21 cellular contexts compared by ENCODE assay signal in the genomic region with DNA sequence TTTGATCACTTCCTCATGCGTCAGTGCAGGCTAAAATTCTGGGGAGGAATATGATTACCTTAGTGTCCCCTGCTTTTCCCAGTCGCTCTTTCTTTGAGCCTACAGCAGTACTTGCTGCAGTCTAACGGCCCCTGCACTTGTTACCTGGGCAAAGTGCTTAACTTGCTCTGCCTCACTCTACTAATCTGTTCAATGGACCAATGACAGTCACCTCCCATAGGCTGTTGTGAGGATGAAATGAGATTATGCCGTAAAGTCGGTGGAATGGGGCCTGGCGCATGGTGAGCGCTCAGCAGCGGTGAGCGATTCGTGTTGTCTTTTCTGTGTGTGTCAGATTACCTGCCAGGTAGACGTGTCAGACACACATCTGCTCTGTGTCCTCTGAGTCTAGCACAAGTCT. TPM values are rescaled to one million over a fixed set of nuclear protein-coding genes. Genes with fewer than 3 reads are reported as not detected.
"Had no signal": no experiment of that assay in that cellular context is flagged by ENCODE, and none has a peak within 500 bp of the region (broad histone marks: within the 10 kb centered on the region; RNA-seq: fewer than 3 reads in every experiment).

No MANE protein-coding gene starts in this region.

- H3K4me1 Mint-ChIP-seq: activated CD4-positive, alpha-beta T cell treated with anti-CD3 and anti-CD28 coated beads for 36 hours; memory B cell; stimulated activated naive B cell treated with anti-CD40 and anti-IgM and Interleukin-4, amounts not matched to agents 10 μg/mL and 1 μg/mL and 100 μg/mL, for 72 hours had no signal

- H3K9me3 ChIP-seq: gastrocnemius medialis, left lung, tibial artery had no signal

- H3K4me3 Mint-ChIP-seq: activated CD4-positive, alpha-beta memory T cell treated with anti-CD3 and anti-CD28 coated beads for 36 hours; activated CD4-positive, alpha-beta T cell treated with anti-CD3 and anti-CD28 coated beads for 36 hours; activated naive CD8-positive, alpha-beta T cell; activated T-helper 1 cell treated with anti-CD3 and anti-CD28 coated beads, Interleukin-12 subunit alpha, Interleukin-12 subunit beta, Interleukin-2, Interleukin-4 antibody, amounts not matched to agents 30 ng/mL and 10 ng/mL and 1 ng/mL, durations not matched to agents 14 hours and 24 hours and 36 hours; brain; endodermal cell; memory B cell; naive thymus-derived CD4-positive, alpha-beta T cell; stimulated activated naive B cell treated with anti-CD40 and anti-IgM and Interleukin-4, amounts not matched to agents 10 μg/mL and 1 μg/mL and 100 μg/mL, for 72 hours; T-helper 2 cell treated with Interferon-gamma antibody and Interleukin-4, amounts not matched to agents 5 μg/mL and 100 μg/mL, for 36 hours; WTC11 had no signal

- H2AFZ ChIP-seq: parathyroid adenoma had no signal

- H3K36me3 Mint-ChIP-seq: activated CD4-positive, alpha-beta memory T cell treated with anti-CD3 and anti-CD28 coated beads for 36 hours; activated naive CD8-positive, alpha-beta T cell; brain; memory B cell; naive thymus-derived CD4-positive, alpha-beta T cell; stimulated activated naive B cell treated with anti-CD40 and anti-IgM and Interleukin-4, amounts not matched to agents 10 μg/mL and 1 μg/mL and 100 μg/mL, for 72 hours; WTC11 had no signal

- H3K36me3 ChIP-seq: gastrocnemius medialis, left lung had no signal

- H3K79me2 ChIP-seq: parathyroid adenoma had no signal

- H3K4me3 ChIP-seq: dorsolateral prefrontal cortex, gastrocnemius medialis, left lung, tibial artery had no signal

- H3K27me3 ChIP-seq: dorsolateral prefrontal cortex, gastrocnemius medialis, left lung, tibial artery had no signal

- DNase-seq: activated CD4-positive, alpha-beta memory T cell treated with anti-CD3 and anti-CD28 coated beads for 36 hours; activated CD4-positive, alpha-beta T cell treated with anti-CD3 and anti-CD28 coated beads for 36 hours; activated gamma-delta T cell treated with Interleukin-2 at 50 U/mL for 16 hours; activated T-cell treated with anti-CD3 and anti-CD28 coated beads for 4 hours; amygdala; caudate nucleus; dorsolateral prefrontal cortex; endodermal cell; gastrocnemius medialis; head of caudate nucleus; left lung; naive thymus-derived CD4-positive, alpha-beta T cell; stimulated activated naive B cell treated with anti-CD40 and anti-IgM and Interleukin-4, amounts not matched to agents 10 μg/mL and 1 μg/mL and 100 μg/mL, for 72 hours; tibial artery had no signal

- H3K9me3 Mint-ChIP-seq: activated CD4-positive, alpha-beta memory T cell treated with anti-CD3 and anti-CD28 coated beads for 36 hours; activated T-helper 1 cell treated with anti-CD3 and anti-CD28 coated beads, Interleukin-12 subunit alpha, Interleukin-12 subunit beta, Interleukin-2, Interleukin-4 antibody, amounts not matched to agents 30 ng/mL and 10 ng/mL and 1 ng/mL, durations not matched to agents 14 hours and 24 hours and 36 hours; brain; endodermal cell; memory B cell; naive thymus-derived CD4-positive, alpha-beta T cell; stimulated activated naive B cell treated with anti-CD40 and anti-IgM and Interleukin-4, amounts not matched to agents 10 μg/mL and 1 μg/mL and 100 μg/mL, for 72 hours; T-helper 2 cell treated with Interferon-gamma antibody and Interleukin-4, amounts not matched to agents 5 μg/mL and 100 μg/mL, for 36 hours; WTC11 had no signal

- H3K27ac ChIP-seq: dorsolateral prefrontal cortex, parathyroid adenoma had no signal

- H3K27ac Mint-ChIP-seq: activated CD4-positive, alpha-beta memory T cell treated with anti-CD3 and anti-CD28 coated beads for 36 hours; activated CD4-positive, alpha-beta T cell treated with anti-CD3 and anti-CD28 coated beads for 36 hours; activated naive CD8-positive, alpha-beta T cell; activated T-helper 1 cell treated with anti-CD3 and anti-CD28 coated beads, Interleukin-12 subunit alpha, Interleukin-12 subunit beta, Interleukin-2, Interleukin-4 antibody, amounts not matched to agents 30 ng/mL and 10 ng/mL and 1 ng/mL, durations not matched to agents 14 hours and 24 hours and 36 hours; endodermal cell; memory B cell; naive thymus-derived CD4-positive, alpha-beta T cell; stimulated activated naive B cell treated with anti-CD40 and anti-IgM and Interleukin-4, amounts not matched to agents 10 μg/mL and 1 μg/mL and 100 μg/mL, for 72 hours; T-helper 2 cell treated with Interferon-gamma antibody and Interleukin-4, amounts not matched to agents 5 μg/mL and 100 μg/mL, for 36 hours; WTC11 had no signal

- ATAC-seq: activated CD4-positive, alpha-beta T cell treated with anti-CD3 and anti-CD28 coated beads for 36 hours; gastrocnemius medialis; left lung; naive thymus-derived CD4-positive, alpha-beta T cell; stimulated activated naive B cell treated with anti-CD40 and anti-IgM and Interleukin-4, amounts not matched to agents 10 μg/mL and 1 μg/mL and 100 μg/mL, for 72 hours; WTC11 had no signal

- H3K4me1 ChIP-seq: parathyroid adenoma had no signal

RNA-seq across cellular contexts. Expression of a gene that starts 5.3 kb away (rescaled TPM):
- polyA plus RNA-seq: naive thymus-derived CD4-positive, alpha-beta T cell had no signal
